In genomic region chr1:70727891-70728443, GRCh38 we compare ENCODE assay signal across 15 cellular contexts.
A peak's percentile ranks its signal among the peaks of the same experiment; 100 is the strongest.
DNase-seq lines count a peak whose midpoint lies in the region; ATAC-seq and TF ChIP-seq lines count a peak whose summit lies in the region.
"Had no signal": no experiment of that assay in that cellular context is flagged by ENCODE, and none has a peak within 500 bp of the region (broad histone marks: within the 10 kb centered on the region; RNA-seq: fewer than 3 reads in every experiment).

No MANE protein-coding gene starts in this region.

- in situ Hi-C loops in IMR-90 (cut with MboI; ENCODE audit: low sequenced_read_pairs): no loop called here
- in situ Hi-C loops in GM13976 (cut with MboI; ENCODE audit: low sequenced_read_pairs, unreplicated experiment): no loop called here

- H3K4me1 ChIP-seq in IMR-90 (ENCODE audit: control insufficient read depth, insufficient read depth, low read length): no peaks in the 10 kb centered on the region
- no peaks in the 10 kb centered on the region for H3K4me1 ChIP-seq in NT2/D1 (ENCODE audit: insufficient read depth, insufficient read length)
- H3K4me1 ChIP-seq: A549 had no signal

- no peak overlapping the region for H3K23ac ChIP-seq in IMR-90 (ENCODE audit: low read depth, low read length)

- DNase-seq in COR-L47 (lab: John Stamatoyannopoulos, UW) (peak; percentile 39), IMR-90 (no peak), NT2/D1 (ENCODE audit: low read depth, low spot score) (peak; percentile 43), fibroblast of the aortic adventitia (ENCODE audit: low read depth) (peak; percentile 32), GM13976 (ENCODE audit: low spot score) (no peak)
- DNase-seq in activated naive CD4-positive, alpha-beta T cell treated with anti-CD3 and anti-CD28 coated beads, Interleukin-2, amount 50 U/mL, for 16 hours: no peak
- DNase-seq: CD4-positive, alpha-beta T cell; DMS153; GF-D8; H7; NCI-H187; NCI-H446 treated with DMSO at 0.1 percent for 48 hours had no signal

- H3K9me3 ChIP-seq in IMR-90 (ENCODE audit: control insufficient read depth, insufficient read depth, low read length): peaks cover 9% of the 10 kb centered on the region
- peaks cover 13% of the 10 kb centered on the region; the same call in 1 of the 2 replicates for H3K9me3 ChIP-seq in NT2/D1 (ENCODE audit: insufficient read depth, low read length)
- H3K9me3 ChIP-seq: A549 had no signal

- dilution Hi-C loops in IMR-90 (cut with HindIII; ENCODE audit: low sequenced_read_pairs, unreplicated experiment): no loop called here

- no CpG with 5 or more reads among the region's 6 CpGs for WGBS in IMR-90 (ENCODE audit: extremely low coverage in 2 of 2, insufficient read length in 1 of 2), 2 experiments

- H3K56ac ChIP-seq in IMR-90 (ENCODE audit: extremely low read depth, insufficient read depth, low read length): no peak overlapping the region

- no peak overlapping the region for H2BK15ac ChIP-seq in IMR-90 (ENCODE audit: low read depth, low read length)

- no peak overlapping the region for H4K91ac ChIP-seq in IMR-90 (ENCODE audit: insufficient read depth, low read depth, low read length)

- no peak overlapping the region for H3K9ac ChIP-seq in IMR-90 (ENCODE audit: low read depth, low read length)
- H3K9ac ChIP-seq in NT2/D1 (ENCODE audit: insufficient read length, low read depth): no peak overlapping the region

- H3K9me1 ChIP-seq in IMR-90 (ENCODE audit: insufficient read depth, low read length): no peaks in the 10 kb centered on the region

- H3K36me3 ChIP-seq in IMR-90 (ENCODE audit: control insufficient read depth, insufficient read depth, low read length) (no peaks in the 10 kb centered on the region), NT2/D1 (ENCODE audit: insufficient read depth, insufficient read length, low read length) (no peaks in the 10 kb centered on the region)

- no peaks in the 10 kb centered on the region for H3K27me3 ChIP-seq in IMR-90 (ENCODE audit: control insufficient read depth, insufficient read depth, low read length)
- H3K27me3 ChIP-seq in NT2/D1 (ENCODE audit: insufficient read depth, insufficient read length): no peaks in the 10 kb centered on the region

- H2AK9ac ChIP-seq in IMR-90 (replicated peaks; ENCODE audit: low read depth, low read length, poor library complexity): no peak overlapping the region

- H2BK20ac ChIP-seq in IMR-90 (ENCODE audit: low read depth, low read length): no peak overlapping the region

- no peak overlapping the region for H3K27ac ChIP-seq in IMR-90 (ENCODE audit: insufficient read depth, low read length)
- H3K27ac ChIP-seq: A549 had no signal

- no peak for ATAC-seq in IMR-90 (ENCODE audit: low read depth)
- no peak for ATAC-seq in HG02970 (IDR thresholded peaks at IDR 0.05; ENCODE audit: low FRiP score, unreplicated experiment)
- no peak for ATAC-seq in GM18502 (IDR thresholded peaks at IDR 0.05; ENCODE audit: poor library complexity, unreplicated experiment)
- ATAC-seq: A549 had no signal

- no peak overlapping the region for H3K4ac ChIP-seq in IMR-90 (ENCODE audit: low read depth, low read length)

- POLR2A ChIA-PET in IMR-90 (lab: Charles Lee; ENCODE audit: unreplicated experiment): no interaction called here

- no peak overlapping the region for H2AK5ac ChIP-seq in IMR-90 (ENCODE audit: low read depth, low read length)

- H3K79me1 ChIP-seq in IMR-90 (ENCODE audit: low read depth in 1 of 2, low read length in 2 of 2): no peaks in the 10 kb centered on the region

- no peak overlapping the region for H2BK5ac ChIP-seq in IMR-90 (ENCODE audit: low read depth, low read length, poor library complexity, severe bottlenecking)

- no peaks in the 10 kb centered on the region for H4K20me1 ChIP-seq in IMR-90 (ENCODE audit: insufficient read depth, low read length)

- TF ChIP-seq CTCF in IMR-90 (conservative IDR thresholded peaks at IDR 0.05; ENCODE audit: low read depth, low read length): no peak
- TF ChIP-seq CTCF in fibroblast of the aortic adventitia (IDR thresholded peaks at IDR 0.05; ENCODE audit: insufficient read depth, low read length): no peak
- TF ChIP-seq CTCF in GM13976 (IDR thresholded peaks at IDR 0.05; ENCODE audit: borderline replicate concordance, control extremely low read depth, extremely low read depth, insufficient read depth, missing control alignments): no peak

- H2AFZ ChIP-seq in IMR-90 (replicated peaks; ENCODE audit: low read length, poor library complexity): peak overlapping the region; percentile 14

- no peak overlapping the region for H3K18ac ChIP-seq in IMR-90 (ENCODE audit: low read depth, low read length)

- H4K5ac ChIP-seq in IMR-90 (ENCODE audit: low read depth, low read length): no peak overlapping the region

- no peak for TF ChIP-seq POLR2A in IMR-90 (IDR thresholded peaks at IDR 0.05; ENCODE audit: low read depth, low read length)

- TF ChIP-seq RAD21 in IMR-90 (IDR thresholded peaks at IDR 0.05; ENCODE audit: low read length): no peak

- H3K4me2 ChIP-seq in IMR-90 (ENCODE audit: low read depth, low read length): no peak overlapping the region
- H3K4me2 ChIP-seq: A549 had no signal

- intact Hi-C loops in IMR-90 (cut with micrococcal nuclease): no loop called here

- H3K4me3 ChIP-seq in IMR-90 (ENCODE audit: insufficient read depth, low read depth, low read length) (no peak overlapping the region), NT2/D1 (ENCODE audit: insufficient read length, low read depth) (no peak overlapping the region), fibroblast of the aortic adventitia (ENCODE audit: low read depth, low read length) (no peak overlapping the region)
- H3K4me3 ChIP-seq: A549 had no signal

- H3K14ac ChIP-seq in IMR-90 (replicated peaks; ENCODE audit: low read depth, low read length): no peak overlapping the region

- BruUV-seq in IMR-90 (replicated peaks; lab: Mats Ljungman, UMichigan): no TSS peak

- no peak overlapping the region for H2BK120ac ChIP-seq in IMR-90 (ENCODE audit: low read depth, low read length)

- CTCF ChIA-PET in IMR-90 (lab: Yijun Ruan, JAX): no interaction called here

- H4K8ac ChIP-seq in IMR-90 (ENCODE audit: low read depth in 2 of 2, low read length in 2 of 2): no peak overlapping the region

TF ChIP-seq in IMR-90, 13 proteins besides CTCF, POLR2A, EP300 and RAD21:
- no peak for TF ChIP-seq CEBPB (IDR thresholded peaks at IDR 0.05; ENCODE audit: low read depth, low read length)
- TF ChIP-seq USF2 (IDR thresholded peaks at IDR 0.05; ENCODE audit: low read depth, low read length): no peak
- TF ChIP-seq RFX5 (IDR thresholded peaks at IDR 0.05; ENCODE audit: low read depth, low read length): no peak
- TF ChIP-seq NFE2L2 (IDR thresholded peaks at IDR 0.05; ENCODE audit: low read depth, low read length): no peak
- no peak for TF ChIP-seq ELK1 (IDR thresholded peaks at IDR 0.05; ENCODE audit: borderline replicate concordance, low read depth, low read length)
- TF ChIP-seq BHLHE40 (IDR thresholded peaks at IDR 0.05; ENCODE audit: low read depth, low read length): no peak
- TF ChIP-seq MAZ (IDR thresholded peaks at IDR 0.05; ENCODE audit: borderline replicate concordance, low read depth, low read length): no peak
- no peak for TF ChIP-seq CHD1 (IDR thresholded peaks at IDR 0.05; ENCODE audit: low read depth, low read length)
- no peak for TF ChIP-seq MXI1 (IDR thresholded peaks at IDR 0.05; ENCODE audit: borderline replicate concordance, low read depth, low read length)
- TF ChIP-seq RCOR1 (IDR thresholded peaks at IDR 0.05; ENCODE audit: insufficient replicate concordance, low read length): no peak
- TF ChIP-seq SMC3 (IDR thresholded peaks at IDR 0.05; ENCODE audit: low read depth, low read length): no peak
- TF ChIP-seq MAFK (IDR thresholded peaks at IDR 0.05; ENCODE audit: low read depth, low read length): no peak

Comparison
In these comparisons a context has a peak if more than half of its experiments do, and no peak if none do; other contexts are left out.
1. DNase-seq: peak in COR-L47 (single experiment), NT2/D1 (single experiment) and fibroblast of the aortic adventitia (single experiment); none in IMR-90 (single experiment), GM13976 (single experiment) and activated naive CD4-positive, alpha-beta T cell treated with anti-CD3 and anti-CD28 coated beads, Interleukin-2, amount 50 U/mL, for 16 hours (single experiment).